In the genomic region with DNA sequence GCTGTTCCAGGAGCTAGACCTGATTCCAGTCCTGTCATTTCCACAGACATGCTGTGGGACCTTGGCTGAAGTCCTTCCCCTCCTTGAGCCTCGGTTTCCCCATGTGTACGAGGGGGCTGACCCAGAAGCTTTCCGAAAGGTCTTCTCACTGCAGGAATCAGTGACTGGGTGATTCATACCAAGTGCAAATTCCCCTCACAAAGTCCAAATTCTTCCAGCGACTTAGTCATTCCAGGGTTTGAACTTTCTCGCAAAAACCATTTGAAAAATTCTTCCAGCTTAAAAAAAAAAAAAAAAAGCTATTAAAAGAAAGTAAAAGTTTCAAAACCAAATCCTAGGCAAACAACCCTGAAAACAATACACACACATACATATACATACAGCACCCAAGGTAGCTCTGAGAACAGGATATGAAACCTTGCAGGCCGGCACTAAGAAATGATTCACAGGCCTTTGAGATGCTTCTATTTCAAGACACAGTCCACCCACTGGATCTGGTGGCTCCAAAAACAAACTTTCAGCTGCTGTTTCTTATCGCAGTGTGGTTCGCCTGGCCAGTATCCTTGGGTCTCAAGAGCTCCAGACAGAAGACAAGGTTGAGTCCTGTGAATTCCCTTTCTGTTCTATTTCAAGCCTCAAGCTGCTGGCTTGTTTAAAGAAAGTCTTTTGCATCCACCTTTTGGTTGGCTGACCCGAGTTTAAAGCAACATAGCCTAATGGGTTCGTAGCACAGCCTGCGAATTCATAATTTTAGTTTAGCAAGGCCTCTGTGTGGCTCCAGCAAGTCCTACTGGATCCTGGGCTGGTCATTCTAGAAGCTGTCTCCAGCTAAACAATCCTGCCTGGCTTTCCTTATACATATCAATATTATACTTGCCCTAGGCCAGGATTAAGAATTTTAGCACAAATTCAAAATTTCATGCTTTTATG, we compare ENCODE assay signal across 2 cellular contexts.
TF ChIP-seq lines count a peak whose summit lies in the region.

No MANE protein-coding gene starts in this region.

TF ChIP-seq in A549, 52 proteins besides CTCF, POLR2A, EP300 and RAD21 (continued from another document):
- TF ChIP-seq, protein P1, sequence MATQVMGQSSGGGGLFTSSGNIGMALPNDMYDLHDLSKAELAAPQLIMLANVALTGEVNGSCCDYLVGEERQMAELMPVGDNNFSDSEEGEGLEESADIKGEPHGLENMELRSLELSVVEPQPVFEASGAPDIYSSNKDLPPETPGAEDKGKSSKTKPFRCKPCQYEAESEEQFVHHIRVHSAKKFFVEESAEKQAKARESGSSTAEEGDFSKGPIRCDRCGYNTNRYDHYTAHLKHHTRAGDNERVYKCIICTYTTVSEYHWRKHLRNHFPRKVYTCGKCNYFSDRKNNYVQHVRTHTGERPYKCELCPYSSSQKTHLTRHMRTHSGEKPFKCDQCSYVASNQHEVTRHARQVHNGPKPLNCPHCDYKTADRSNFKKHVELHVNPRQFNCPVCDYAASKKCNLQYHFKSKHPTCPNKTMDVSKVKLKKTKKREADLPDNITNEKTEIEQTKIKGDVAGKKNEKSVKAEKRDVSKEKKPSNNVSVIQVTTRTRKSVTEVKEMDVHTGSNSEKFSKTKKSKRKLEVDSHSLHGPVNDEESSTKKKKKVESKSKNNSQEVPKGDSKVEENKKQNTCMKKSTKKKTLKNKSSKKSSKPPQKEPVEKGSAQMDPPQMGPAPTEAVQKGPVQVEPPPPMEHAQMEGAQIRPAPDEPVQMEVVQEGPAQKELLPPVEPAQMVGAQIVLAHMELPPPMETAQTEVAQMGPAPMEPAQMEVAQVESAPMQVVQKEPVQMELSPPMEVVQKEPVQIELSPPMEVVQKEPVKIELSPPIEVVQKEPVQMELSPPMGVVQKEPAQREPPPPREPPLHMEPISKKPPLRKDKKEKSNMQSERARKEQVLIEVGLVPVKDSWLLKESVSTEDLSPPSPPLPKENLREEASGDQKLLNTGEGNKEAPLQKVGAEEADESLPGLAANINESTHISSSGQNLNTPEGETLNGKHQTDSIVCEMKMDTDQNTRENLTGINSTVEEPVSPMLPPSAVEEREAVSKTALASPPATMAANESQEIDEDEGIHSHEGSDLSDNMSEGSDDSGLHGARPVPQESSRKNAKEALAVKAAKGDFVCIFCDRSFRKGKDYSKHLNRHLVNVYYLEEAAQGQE (IDR thresholded peaks at IDR 0.05): no peak
- no peak for TF ChIP-seq ZNF302 (CRISPR knock-in tag; IDR thresholded peaks at IDR 0.05)
- peak; percentile 77; the same call in 1 of the 2 replicates for TF ChIP-seq HOXB13 (CRISPR knock-in tag; IDR thresholded peaks at IDR 0.05; ENCODE audit: low read depth)
- TF ChIP-seq HOXA7 (CRISPR knock-in tag; IDR thresholded peaks at IDR 0.05): peak; percentile 34; the same call in 1 of the 2 replicates
- TF ChIP-seq KDM1A (IDR thresholded peaks at IDR 0.05; ENCODE audit: low read depth): no peak
- peak; percentile 84 for TF ChIP-seq FOSL2 (IDR thresholded peaks at IDR 0.05)
- TF ChIP-seq FOSL2 (CRISPR knock-in tag; IDR thresholded peaks at IDR 0.05): peak; percentile 90
- peak; percentile 93 for TF ChIP-seq JUNB (IDR thresholded peaks at IDR 0.05)
- TF ChIP-seq, protein P2, sequence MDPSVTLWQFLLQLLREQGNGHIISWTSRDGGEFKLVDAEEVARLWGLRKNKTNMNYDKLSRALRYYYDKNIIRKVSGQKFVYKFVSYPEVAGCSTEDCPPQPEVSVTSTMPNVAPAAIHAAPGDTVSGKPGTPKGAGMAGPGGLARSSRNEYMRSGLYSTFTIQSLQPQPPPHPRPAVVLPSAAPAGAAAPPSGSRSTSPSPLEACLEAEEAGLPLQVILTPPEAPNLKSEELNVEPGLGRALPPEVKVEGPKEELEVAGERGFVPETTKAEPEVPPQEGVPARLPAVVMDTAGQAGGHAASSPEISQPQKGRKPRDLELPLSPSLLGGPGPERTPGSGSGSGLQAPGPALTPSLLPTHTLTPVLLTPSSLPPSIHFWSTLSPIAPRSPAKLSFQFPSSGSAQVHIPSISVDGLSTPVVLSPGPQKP (IDR thresholded peaks at IDR 0.05; ENCODE audit: low read depth, low read length): no peak
- TF ChIP-seq CEBPB (IDR thresholded peaks at IDR 0.05): peak; percentile 57 to 67; a peak in 3 of 4 replicates
- TF ChIP-seq ZFP36 (IDR thresholded peaks at IDR 0.05; ENCODE audit: borderline replicate concordance, partially characterized antibody): no peak
- TF ChIP-seq MAZ (IDR thresholded peaks at IDR 0.05; ENCODE audit: borderline replicate concordance, low read depth, low read length): no peak
- peak; percentile 62 to 90; a peak in 2 of 5 replicates for TF ChIP-seq JUN (IDR thresholded peaks at IDR 0.05)
- TF ChIP-seq, protein P3, sequence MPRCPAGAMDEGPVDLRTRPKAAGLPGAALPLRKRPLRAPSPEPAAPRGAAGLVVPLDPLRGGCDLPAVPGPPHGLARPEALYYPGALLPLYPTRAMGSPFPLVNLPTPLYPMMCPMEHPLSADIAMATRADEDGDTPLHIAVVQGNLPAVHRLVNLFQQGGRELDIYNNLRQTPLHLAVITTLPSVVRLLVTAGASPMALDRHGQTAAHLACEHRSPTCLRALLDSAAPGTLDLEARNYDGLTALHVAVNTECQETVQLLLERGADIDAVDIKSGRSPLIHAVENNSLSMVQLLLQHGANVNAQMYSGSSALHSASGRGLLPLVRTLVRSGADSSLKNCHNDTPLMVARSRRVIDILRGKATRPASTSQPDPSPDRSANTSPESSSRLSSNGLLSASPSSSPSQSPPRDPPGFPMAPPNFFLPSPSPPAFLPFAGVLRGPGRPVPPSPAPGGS (IDR thresholded peaks at IDR 0.05): peak; percentile 87; the same call in 1 of the 3 replicates
- no peak for TF ChIP-seq TP53 (CRISPR knock-in tag; IDR thresholded peaks at IDR 0.05)
- TF ChIP-seq GATA3 (IDR thresholded peaks at IDR 0.05; ENCODE audit: borderline replicate concordance): peak; percentile 74; the same call in 1 of the 2 replicates
- no peak for TF ChIP-seq SREBF2 (IDR thresholded peaks at IDR 0.05)

TF ChIP-seq in HEK293T, 16 proteins besides CTCF, POLR2A, EP300 and RAD21 (continued from another document):
- TF ChIP-seq SUZ12 (IDR thresholded peaks at IDR 0.05): no peak
- no peak for TF ChIP-seq FOXA1 (IDR thresholded peaks at IDR 0.05)
- TF ChIP-seq ELF4 (IDR thresholded peaks at IDR 0.05): no peak
- no peak for TF ChIP-seq HDGF (IDR thresholded peaks at IDR 0.05; ENCODE audit: borderline replicate concordance)
- no peak for TF ChIP-seq CTBP1 (IDR thresholded peaks at IDR 0.05; ENCODE audit: borderline replicate concordance)
- no peak for TF ChIP-seq SP1 (IDR thresholded peaks at IDR 0.05)
- no peak for TF ChIP-seq TARDBP (IDR thresholded peaks at IDR 0.05)
